In genomic region chr2:160753331-160753654, GRCh38 we compare ENCODE assay signal across 20 cellular contexts.
"Had no signal": no experiment of that assay in that cellular context is flagged by ENCODE, and none has a peak within 500 bp of the region (broad histone marks: within the 10 kb centered on the region; RNA-seq: fewer than 3 reads in every experiment).

No MANE protein-coding gene starts in this region.

- H3K4me1 Mint-ChIP-seq: naive B cell, neural crest cell had no signal

- H3K36me3 Mint-ChIP-seq: naive B cell had no signal

- H3K9me3 ChIP-seq: prostate gland, suprapubic skin had no signal

- H3K27ac ChIP-seq: left ventricle myocardium inferior, prostate gland, right atrium auricular region, suprapubic skin had no signal

- DNase-seq: activated CD4-positive, alpha-beta T cell treated with anti-CD3 and anti-CD28 coated beads for 36 hours; activated CD4-positive, alpha-beta T cell treated with anti-CD3 and anti-CD28 coated beads, Interleukin-2, amount 50 U/mL, for 48 hours; activated gamma-delta T cell treated with Interleukin-2 at 50 U/mL for 16 hours; activated T-cell treated with anti-CD3 and anti-CD28 coated beads for 4 hours; effector memory CD8-positive, alpha-beta T cell; left ventricle myocardium inferior; mesenchymal stem cell; mucosa of descending colon; naive B cell; small intestine; stimulated activated CD4-positive, alpha-beta T cell treated with anti-CD3 and anti-CD28 coated beads, Interleukin-4, amount 100 ng/mL, for 1 hour; stimulated activated naive CD8-positive, alpha-beta T cell treated with anti-CD3 and anti-CD28 coated beads, Interleukin-15, amount 100 ng/mL, for 72 hours; upper lobe of left lung had no signal

- H3K4me3 ChIP-seq: left ventricle myocardium inferior, mucosa of descending colon, prostate gland, right atrium auricular region, suprapubic skin, upper lobe of left lung had no signal

- H3K27me3 Mint-ChIP-seq: stimulated activated naive CD8-positive, alpha-beta T cell treated with anti-CD3 and anti-CD28 coated beads, Interleukin-15, amount 100 ng/mL, for 72 hours had no signal

- H3K9me3 Mint-ChIP-seq: effector memory CD8-positive, alpha-beta T cell had no signal

- H3K27me3 ChIP-seq: right atrium auricular region, suprapubic skin, upper lobe of left lung had no signal

- H3K36me3 ChIP-seq: left ventricle myocardium inferior, prostate gland, right atrium auricular region, suprapubic skin, upper lobe of left lung had no signal

- ATAC-seq: activated CD4-positive, alpha-beta T cell treated with anti-CD3 and anti-CD28 coated beads for 36 hours; activated naive CD4-positive, alpha-beta T cell treated with anti-CD3 and anti-CD28 coated beads, Interleukin-2, amount 50 U/mL, for 72 hours; effector memory CD8-positive, alpha-beta T cell; mucosa of descending colon; stimulated activated naive CD8-positive, alpha-beta T cell treated with anti-CD3 and anti-CD28 coated beads, Interleukin-15, amount 100 ng/mL, for 72 hours; WTC11 had no signal

- H3K4me1 ChIP-seq: prostate gland, right atrium auricular region had no signal

- H3K27ac Mint-ChIP-seq: activated CD4-positive, alpha-beta T cell treated with anti-CD3 and anti-CD28 coated beads for 36 hours; activated naive CD4-positive, alpha-beta T cell treated with anti-CD3 and anti-CD28 coated beads, Interleukin-2, amount 50 U/mL, for 72 hours; activated T-helper 1 cell treated with anti-CD3 and anti-CD28 coated beads, Interleukin-12 subunit alpha, Interleukin-12 subunit beta, Interleukin-2, Interleukin-4 antibody, amounts not matched to agents 30 ng/mL and 10 ng/mL and 1 ng/mL, durations not matched to agents 14 hours and 24 hours and 36 hours; effector memory CD8-positive, alpha-beta T cell; naive B cell; stimulated activated naive CD8-positive, alpha-beta T cell treated with anti-CD3 and anti-CD28 coated beads, Interleukin-15, amount 100 ng/mL, for 72 hours; WTC11 had no signal

- H3K4me3 Mint-ChIP-seq: activated CD4-positive, alpha-beta T cell treated with anti-CD3 and anti-CD28 coated beads for 36 hours; activated T-helper 1 cell treated with anti-CD3 and anti-CD28 coated beads, Interleukin-12 subunit alpha, Interleukin-12 subunit beta, Interleukin-2, Interleukin-4 antibody, amounts not matched to agents 30 ng/mL and 10 ng/mL and 1 ng/mL, durations not matched to agents 14 hours and 24 hours and 36 hours; effector memory CD8-positive, alpha-beta T cell; naive B cell; neural crest cell; stimulated activated naive CD8-positive, alpha-beta T cell treated with anti-CD3 and anti-CD28 coated beads, Interleukin-15, amount 100 ng/mL, for 72 hours; WTC11 had no signal
